8 cellular contexts compared by ENCODE assay signal in genomic region chr6:45714795-45715507, GRCh38.
DNase-seq lines count a peak whose midpoint lies in the region; ATAC-seq, FAIRE-seq and TF ChIP-seq lines count a peak whose summit lies in the region.

No MANE protein-coding gene starts in this region.

- H3K9me3 ChIP-seq in A549 = no peaks in the 10 kb centered on the region
- no peaks in the 10 kb centered on the region for H3K9me3 ChIP-seq in OCI-LY1 (ENCODE audit: low read length)

- no peaks in the 10 kb centered on the region for H3F3A ChIP-seq in OCI-LY1 (ENCODE audit: insufficient read depth, low read length)

- no peak for TF ChIP-seq EP300 in A549 (IDR thresholded peaks at IDR 0.05)

- H3K9me3 Mint-ChIP-seq in activated T-helper 17 cell treated with anti-CD3 and anti-CD28 coated beads, Interleukin-2, amount 50 U/mL, for 72 hours = no peaks in the 10 kb centered on the region
- no peaks in the 10 kb centered on the region for H3K9me3 Mint-ChIP-seq in nephron progenitor cell

- H3K4me1 ChIP-seq in A549 = peaks cover 20% of the 10 kb centered on the region
- H3K4me1 ChIP-seq in OCI-LY1 (ENCODE audit: insufficient read depth, low read length, severe bottlenecking) = no peaks in the 10 kb centered on the region

- H3K4me2 ChIP-seq in A549 (peak overlapping the region; percentile 49), OCI-LY1 (ENCODE audit: low read length) (no peak overlapping the region)

- no peaks in the 10 kb centered on the region for H3K36me3 ChIP-seq in OCI-LY1 (ENCODE audit: insufficient read depth, low read length)

- no peaks in the 10 kb centered on the region for H3K9me2 ChIP-seq in OCI-LY1 (ENCODE audit: low read depth, low read length)

- H3K27me3 ChIP-seq in OCI-LY1 (ENCODE audit: insufficient read depth, low read length) = 0 out of 2 replicates have a peak, but pooled peaks cover 5% of the 10 kb centered on the region

- peak; percentile 65 for TF ChIP-seq CTCF in A549 (IDR thresholded peaks at IDR 0.05)
- TF ChIP-seq CTCF in GM10248 (IDR thresholded peaks at IDR 0.05; ENCODE audit: control extremely low read depth, extremely low read depth, low read depth, missing control alignments) = peak; percentile 66
- TF ChIP-seq CTCF in OCI-LY1 (IDR thresholded peaks at IDR 0.05; ENCODE audit: low read length) = peak; percentile 69
- TF ChIP-seq CTCF in nephron progenitor cell (IDR thresholded peaks at IDR 0.05) = peak; percentile 75

- peak; percentile 61 to 67 for DNase-seq in A549 (ENCODE audit: low read depth in 1 of 2, low spot score in 1 of 2)
- peak; percentile 60 for DNase-seq in GM10248 (ENCODE audit: extremely low spot score)
- DNase-seq in HT-29 (ENCODE audit: low spot score) = peak; percentile 94
- DNase-seq in fibroblast of peridontal ligament (ENCODE audit: extremely low read depth) = peak; percentile 95
- DNase-seq in nephron progenitor cell = peak; percentile 51

- ATAC-seq in A549 = peak; percentile 93 to 97
- peak; percentile 24 for ATAC-seq in activated T-helper 17 cell treated with anti-CD3 and anti-CD28 coated beads, Interleukin-2, amount 50 U/mL, for 72 hours (replicated peaks)
- no peak for ATAC-seq in GM18502 (IDR thresholded peaks at IDR 0.05; ENCODE audit: poor library complexity, unreplicated experiment)

- CTCF ChIA-PET in A549 (lab: Yijun Ruan, JAX) (interaction anchor here (0.6 to 2.8 kb wide), 50 partner anchors 9 to 1239 kb away, joined by 3 to 28 read pairs (median 4); partner anchors contain the start of gene SUPT3H), GM10248 (lab: Yijun Ruan, JAX) (interaction anchor here (0.7 to 2.1 kb wide), 52 partner anchors 8 to 1240 kb away, joined by 3 to 16 read pairs (median 4); partner anchors contain the start of gene SUPT3H)

- H3K9ac ChIP-seq in OCI-LY1 (ENCODE audit: low read length) = no peak overlapping the region

- FAIRE-seq in A549 (lab: Jason Lieb, UNC) = no peak

- H3K27me3 Mint-ChIP-seq in activated T-helper 17 cell treated with anti-CD3 and anti-CD28 coated beads, Interleukin-2, amount 50 U/mL, for 72 hours = no peaks in the 10 kb centered on the region
- peaks cover 4% of the 10 kb centered on the region for H3K27me3 Mint-ChIP-seq in nephron progenitor cell (ENCODE audit: low read depth, poor library complexity)

- TF ChIP-seq RAD21 in A549 (conservative IDR thresholded peaks at IDR 0.05 in 1 of 2, IDR thresholded peaks at IDR 0.05 in 1 of 2) = peak; percentile 90

- H4K20me1 ChIP-seq in OCI-LY1 (ENCODE audit: insufficient read depth, low read length) = no peaks in the 10 kb centered on the region

- WGBS in A549 (ENCODE audit: missing lambda C conversion rate) = 16% methylated on average over 6 of the region's 6 CpGs

- POLR2A ChIA-PET in A549 (lab: Yijun Ruan, JAX) = interaction anchor here (0.9 to 1.1 kb wide), 3 partner anchors 293 to 337 kb away, joined by 3 to 5 read pairs (median 4); partner anchors contain the start of gene SUPT3H
- POLR2A ChIA-PET in GM10248 (lab: Yijun Ruan, JAX) = no interaction called here

- H3K27ac ChIP-seq in A549 = peak overlapping the region; percentile 33 to 75; a peak in 5 of 6 replicates
- H3K27ac ChIP-seq in OCI-LY1 (ENCODE audit: low read depth, low read length, poor library complexity, severe bottlenecking) = no peak overlapping the region

- H3K36me3 Mint-ChIP-seq in activated T-helper 17 cell treated with anti-CD3 and anti-CD28 coated beads, Interleukin-2, amount 50 U/mL, for 72 hours (ENCODE audit: low read depth) = no peaks in the 10 kb centered on the region
- no peaks in the 10 kb centered on the region for H3K36me3 Mint-ChIP-seq in nephron progenitor cell (ENCODE audit: low read depth)

- peaks cover 34% of the 10 kb centered on the region for H3K4me1 Mint-ChIP-seq in activated T-helper 17 cell treated with anti-CD3 and anti-CD28 coated beads, Interleukin-2, amount 50 U/mL, for 72 hours
- peaks cover 50% of the 10 kb centered on the region for H3K4me1 Mint-ChIP-seq in nephron progenitor cell

- no peak overlapping the region for H3K4me3 ChIP-seq in A549
- no peak overlapping the region for H3K4me3 ChIP-seq in OCI-LY1 (ENCODE audit: low read depth, low read length, poor library complexity, severe bottlenecking)

- no peaks in the 10 kb centered on the region for H3K79me2 ChIP-seq in OCI-LY1 (ENCODE audit: insufficient read depth, low read length)

- H3K27ac Mint-ChIP-seq in activated T-helper 17 cell treated with anti-CD3 and anti-CD28 coated beads, Interleukin-2, amount 50 U/mL, for 72 hours = peak overlapping the region; percentile 92
- no peak overlapping the region for H3K27ac Mint-ChIP-seq in nephron progenitor cell

- TF ChIP-seq POLR2A in A549 (IDR thresholded peaks at IDR 0.05; ENCODE audit: low read length) = no peak

- peak overlapping the region; percentile 74 for H3K4me3 Mint-ChIP-seq in activated T-helper 17 cell treated with anti-CD3 and anti-CD28 coated beads, Interleukin-2, amount 50 U/mL, for 72 hours
- H3K4me3 Mint-ChIP-seq in nephron progenitor cell = no peak overlapping the region

- H2AFZ ChIP-seq in OCI-LY1 (ENCODE audit: low read length) = no peak overlapping the region

TF ChIP-seq in A549, 52 proteins besides CTCF, POLR2A, EP300 and RAD21:
- peak; percentile 86 for TF ChIP-seq SMC3 (IDR thresholded peaks at IDR 0.05)
- TF ChIP-seq NR3C1 (IDR thresholded peaks at IDR 0.05) = no peak
